ENCODE assay signal across 8 cellular contexts in genomic region chr20:57346477-57346876, GRCh38. TPM values are rescaled to one million over a fixed set of nuclear protein-coding genes. Genes with fewer than 3 reads are reported as not detected.
DNase-seq lines count a peak whose midpoint lies in the region; ATAC-seq and TF ChIP-seq lines count a peak whose summit lies in the region.

No MANE protein-coding gene starts in this region.

- ATAC-seq in aorta (ENCODE audit: low FRiP score) (no peak), GM19455 (IDR thresholded peaks at IDR 0.05; ENCODE audit: unreplicated experiment) (no peak)

- 1% methylated on average over 4 of the region's 4 CpGs for WGBS in aorta, 2 donors

- intact Hi-C loops in posterior cingulate gyrus (cut with DNase I) (loop anchor here (1.0 to 10.0 kb wide), 2 partner anchors 257 to 792 kb away; no protein-coding TSS in a partner anchor), aorta (cut with DNase I) (loop anchor here (2.0 to 10.0 kb wide), 4 partner anchors 132 to 796 kb away; no protein-coding TSS in a partner anchor)

- peak; percentile 74 for DNase-seq in EH (ENCODE audit: low read depth)
- DNase-seq in SHP77 (lab: John Stamatoyannopoulos, UW) = peak; percentile 74 to 75
- peak; percentile 35 for DNase-seq in activated effector memory CD4-positive, alpha-beta T cell treated with Interleukin-2 at 50 U/mL for 16 hours
- peak; percentile 41 for DNase-seq in germinal center (ENCODE audit: low spot score)
- peak; percentile 42 to 96 (median 86) for DNase-seq in posterior cingulate gyrus
- DNase-seq in aorta = peak; percentile 83 to 91

- peaks cover 4% of the 10 kb centered on the region for H3K79me2 ChIP-seq in KMS-11 (ENCODE audit: insufficient read depth, low read depth)

- H3K27ac ChIP-seq in KMS-11 (no peak overlapping the region), aorta (ENCODE audit: low read depth in 1 of 2, low read length in 2 of 2) (no peak overlapping the region)

- H3K27me3 ChIP-seq in KMS-11 (ENCODE audit: insufficient read depth, low read depth) (no peaks in the 10 kb centered on the region), aorta (ENCODE audit: control insufficient read depth in 1 of 2, insufficient read depth in 2 of 2, low read length in 1 of 2) (no peaks in the 10 kb centered on the region)

- H2AFZ ChIP-seq in KMS-11 (ENCODE audit: low read depth) = no peak overlapping the region

- H3K4me1 ChIP-seq in KMS-11 (ENCODE audit: low read depth, poor library complexity, severe bottlenecking) (peaks cover 3% of the 10 kb centered on the region), aorta (ENCODE audit: control insufficient read depth in 1 of 2, insufficient read depth in 2 of 2, low read length in 2 of 2) (no peaks in the 10 kb centered on the region)

- no peak overlapping the region for H3K4me2 ChIP-seq in KMS-11

- H3K4me3 ChIP-seq in KMS-11 (IDR thresholded peaks at IDR 0.05; ENCODE audit: insufficient read depth, low read depth, low read length) (no peak overlapping the region), aorta (ENCODE audit: low read length in 2 of 2) (no peak overlapping the region)

- no peaks in the 10 kb centered on the region for H3K9me3 ChIP-seq in aorta (ENCODE audit: control insufficient read depth, low read length)

- no peaks in the 10 kb centered on the region for H4K20me1 ChIP-seq in KMS-11 (ENCODE audit: insufficient read depth)

- H3K36me3 ChIP-seq in KMS-11 (ENCODE audit: insufficient read depth) (no peaks in the 10 kb centered on the region), aorta (ENCODE audit: control insufficient read depth in 1 of 2, insufficient read depth in 2 of 2, low read length in 1 of 2) (no peaks in the 10 kb centered on the region)

- TF ChIP-seq CTCF in KMS-11 (conservative IDR thresholded peaks at IDR 0.05; ENCODE audit: low read depth, low read length) = peak; percentile 95

- no peak overlapping the region for H3K9ac ChIP-seq in KMS-11

RNA-seq across cellular contexts. Expression of gene RAE1, which starts 4.6 kb away (rescaled TPM):
- total RNA-seq in aorta = 10 to 100 TPM; 11.6 to 19.4 TPM
- polyA plus RNA-seq in aorta = 1 to 10 TPM; 3.6 to 9.9 TPM

RNA-seq across cellular contexts. Expression of gene SPO11, which starts 16.9 kb away (rescaled TPM):
- not detected for total RNA-seq in aorta
- polyA plus RNA-seq in aorta = not detected

RNA-seq across cellular contexts. Expression of gene RBM38, which starts 44.7 kb away (rescaled TPM):
- 10 to 100 TPM; 19.3 to 20.7 TPM for total RNA-seq in aorta
- polyA plus RNA-seq in aorta = 10 to 100 TPM in 1 of 2 donors, 1 to 10 TPM in 1; 7.3 to 14.7 TPM

Comparison
In these comparisons a context has a peak if more than half of its experiments do, and no peak if none do; other contexts are left out.
1. DNase-seq: peak in every context shown above with its lines; median percentile 87 in aorta; 86 in posterior cingulate gyrus; 74 in SHP77; 74 in EH; 41 in germinal center; 35 in activated effector memory CD4-positive, alpha-beta T cell treated with Interleukin-2 at 50 U/mL for 16 hours.